In the genomic region with DNA sequence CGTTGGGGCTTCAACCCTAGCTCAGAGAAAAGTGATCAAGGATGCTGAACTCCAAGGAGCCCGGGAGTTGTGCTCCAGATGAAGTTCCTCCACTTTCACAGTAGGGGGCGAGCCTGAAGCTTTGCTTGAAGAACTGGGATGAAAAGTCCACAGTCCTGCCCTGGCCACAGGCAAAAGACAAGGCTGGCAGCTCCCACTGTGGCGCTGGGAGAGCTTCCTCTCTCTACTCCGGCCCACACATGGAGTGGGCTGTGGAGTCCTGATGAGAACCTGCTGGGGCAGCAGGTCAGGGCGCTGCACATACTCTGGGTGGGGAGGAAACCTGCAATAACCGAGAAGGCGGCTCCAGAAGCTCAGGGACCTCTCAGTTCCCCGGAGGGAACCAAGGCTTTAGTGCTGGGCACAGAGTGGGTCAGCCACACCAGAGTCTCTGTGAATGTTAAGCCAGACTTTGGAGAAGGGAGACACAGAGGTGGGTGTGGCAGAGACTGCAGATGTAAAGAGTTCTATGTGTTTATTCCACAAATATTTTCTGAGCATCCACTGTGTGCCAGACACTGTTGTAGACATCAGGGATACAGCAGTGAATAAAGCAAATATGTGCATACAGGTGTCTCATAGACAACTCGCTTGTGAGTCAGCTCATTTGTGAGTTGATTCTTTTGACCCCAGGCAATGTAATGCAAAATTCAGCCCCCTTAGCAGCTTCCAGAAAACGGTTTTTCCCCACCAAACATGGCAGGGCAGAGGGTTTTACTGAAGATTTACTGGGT, we compare ENCODE assay signal across 8 cellular contexts. TPM values are rescaled to one million over a fixed set of nuclear protein-coding genes. Genes with fewer than 3 reads are reported as not detected.
DNase-seq lines count a peak whose midpoint lies in the region; ATAC-seq and TF ChIP-seq lines count a peak whose summit lies in the region.

No MANE protein-coding gene starts in this region.

- POLR2A ChIA-PET in PC-9 (lab: Charles Lee; ENCODE audit: unreplicated experiment) = interaction anchor here (0.5 to 0.6 kb wide), 3 partner anchors 29 to 76 kb away, joined by 3 to 8 read pairs (median 3); no protein-coding TSS in a partner anchor

- H3K27me3 ChIP-seq in PC-9 (ENCODE audit: insufficient read depth, low read depth) (no peaks in the 10 kb centered on the region), stomach (no peaks in the 10 kb centered on the region)

- intact Hi-C loops in PC-9 (cut with micrococcal nuclease; ENCODE audit: unreplicated experiment) (loop anchor here (5.0 kb wide), 1 partner anchor 669 kb away; the partner anchor contains the start of gene FOSL2), left colon (cut with DNase I, micrococcal nuclease) (no loop called here), stomach (cut with DNase I; ENCODE audit: low total_unique reads) (no loop called here)

- peak overlapping the region; percentile 37 for H3K4me2 ChIP-seq in PC-9

- CTCF ChIA-PET in PC-9 (lab: Charles Lee) = interaction anchor here (0.5 to 3.3 kb wide), 3 partner anchors 30 to 647 kb away, joined by 3 to 23 read pairs (median 4); no protein-coding TSS in a partner anchor

- H3K4me3 ChIP-seq in PC-9 = no peak overlapping the region
- no peak overlapping the region for H3K4me3 ChIP-seq in stomach

- H3F3A ChIP-seq in PC-9 (ENCODE audit: insufficient read depth, low read depth) = peaks cover 53% of the 10 kb centered on the region

- no peak for TF ChIP-seq EP300 in stomach (IDR thresholded peaks at IDR 0.05)

- TF ChIP-seq CTCF in PC-9 (conservative IDR thresholded peaks at IDR 0.05) (peak; percentile 91), stomach (IDR thresholded peaks at IDR 0.05) (peak in 5 of 7 experiments; percentile 82 to 91 (median 87))

- no peaks in the 10 kb centered on the region for H4K20me1 ChIP-seq in PC-9 (ENCODE audit: insufficient read depth)

- H3K9me2 ChIP-seq in PC-9 (ENCODE audit: insufficient read depth) = no peaks in the 10 kb centered on the region

- BruUV-seq in PC-9 (replicated peaks; lab: Mats Ljungman, UMichigan) = no TSS peak

- 24 to 36% (median 31%) methylated on average over 11 of the region's 11 CpGs for WGBS in stomach, 5 donors

- H3K9me3 ChIP-seq in PC-9 (ENCODE audit: insufficient read depth, low read depth) (no peaks in the 10 kb centered on the region), stomach (no peaks in the 10 kb centered on the region)

- no peak for TF ChIP-seq POLR2A in stomach (IDR thresholded peaks at IDR 0.05)

- DNase-seq in D341Med (ENCODE audit: low spot score) = peak; percentile 74
- peak; percentile 72 for DNase-seq in HCEC 1CT
- DNase-seq in PC-9 = peak; percentile 52 to 55
- peak; percentile 62 to 64 for DNase-seq in left colon
- peak; percentile 79 for DNase-seq in stomach
- DNase-seq in GOT3 (lab: John Stamatoyannopoulos, UW) = no peak

- ATAC-seq in left colon (peak; percentile 76), HG03175 (IDR thresholded peaks at IDR 0.05; ENCODE audit: unreplicated experiment) (no peak)

- H3K4me1 ChIP-seq in PC-9 (replicated peaks; ENCODE audit: insufficient read depth) (peaks cover 64% of the 10 kb centered on the region), stomach (peaks cover 9 to 28% (median 12%) of the 10 kb centered on the region in 4 donors)

- H3K36me3 ChIP-seq in PC-9 (ENCODE audit: low read depth) (no peaks in the 10 kb centered on the region), stomach (no peaks in the 10 kb centered on the region)

- H3K27ac ChIP-seq in PC-9 (peak overlapping the region; percentile 92), cingulate gyrus (ENCODE audit: low read depth, low read length) (peak overlapping the region; percentile 49), stomach (peak overlapping the region; percentile 30 to 78 (median 72))

- H2AFZ ChIP-seq in PC-9 = no peak overlapping the region

- no peaks in the 10 kb centered on the region for H3K79me2 ChIP-seq in PC-9 (ENCODE audit: low read depth)

RNA-seq across cellular contexts. Expression of gene MRPL33, which starts 48.0 kb away (rescaled TPM):
- 81.9 and 86.3 TPM in 2 replicates for total RNA-seq in PC-9 (2021)
- 10 to 100 TPM; 54.3 to 56.7 TPM for total RNA-seq in left colon
- 100 to 1,000 TPM in 2 of 5 donors, 10 to 100 TPM in 2, 1 to 10 TPM in 1; 8.2 to 226 (median 25.5) TPM for total RNA-seq in stomach
- polyA plus RNA-seq in stomach = 100 to 1,000 TPM; 149 to 268 (median 193) TPM

RNA-seq across cellular contexts. Expression of gene SLC4A1AP, which starts 59.9 kb away (rescaled TPM):
- total RNA-seq in PC-9 (2021) (18.5 and 22.7 TPM in 2 replicates), left colon (10 to 100 TPM; 14.9 to 16.6 TPM), stomach (10 to 100 TPM; 25.7 to 58.9 (median 30.6) TPM)
- 10 to 100 TPM; 11.2 to 12.2 (median 11.9) TPM for polyA plus RNA-seq in stomach
